ENCODE assay signal across 17 cellular contexts in the genomic region with DNA sequence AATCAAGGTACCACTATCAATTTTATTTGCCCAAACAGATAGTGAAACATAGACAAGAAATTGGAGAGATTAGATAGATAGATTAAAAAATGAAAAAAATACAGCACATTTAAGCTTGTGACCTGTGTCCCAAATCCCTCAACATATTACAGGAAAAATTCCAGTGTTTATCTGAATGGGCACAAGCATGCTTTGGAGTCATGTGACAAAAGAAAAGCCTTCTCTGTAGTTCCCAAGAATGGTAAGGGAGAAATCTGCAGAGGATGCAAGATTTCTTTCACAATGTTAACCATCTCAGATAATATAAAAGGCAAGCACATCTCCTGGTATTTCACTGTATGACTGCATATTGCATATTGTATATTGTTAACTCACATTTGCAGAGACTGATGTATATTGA.
"Had no signal": no experiment of that assay in that cellular context is flagged by ENCODE, and none has a peak within 500 bp of the region (broad histone marks: within the 10 kb centered on the region; RNA-seq: fewer than 3 reads in every experiment).

No MANE protein-coding gene starts in this region.

- ATAC-seq: left colon; mucosa of descending colon; naive thymus-derived CD4-positive, alpha-beta T cell; right lobe of liver; T-helper 17 cell had no signal

- H3K4me1 ChIP-seq: adrenal gland, colonic mucosa, esophagus squamous epithelium, right lobe of liver had no signal

- H3K9me3 Mint-ChIP-seq: stimulated activated naive CD8-positive, alpha-beta T cell treated with anti-CD3 and anti-CD28 coated beads, Interleukin-15, Interleukin-2, amounts not matched to agents 100 ng/mL and 50 ng/mL, for 24 hours had no signal

- H3K4me3 ChIP-seq: adrenal gland, colonic mucosa, esophagus squamous epithelium, mucosa of descending colon, right lobe of liver, thoracic aorta had no signal

- H3K36me3 Mint-ChIP-seq: naive thymus-derived CD4-positive, alpha-beta T cell had no signal

- H3K4me3 Mint-ChIP-seq: activated CD4-positive, alpha-beta memory T cell treated with anti-CD3 and anti-CD28 coated beads, Interleukin-2, amount 10 ng/mL, durations not matched to agents 7 days and 5 days; activated T-cell treated with anti-CD3 and anti-CD28 coated beads, Interleukin-2, amount 50 U/mL, for 24 hours; naive thymus-derived CD4-positive, alpha-beta T cell; stimulated activated naive CD8-positive, alpha-beta T cell treated with anti-CD3 and anti-CD28 coated beads, Interleukin-15, Interleukin-2, amounts not matched to agents 100 ng/mL and 50 ng/mL, for 24 hours; T-helper 17 cell had no signal

- H3K4me1 Mint-ChIP-seq: activated CD4-positive, alpha-beta memory T cell treated with anti-CD3 and anti-CD28 coated beads, Interleukin-2, amount 10 ng/mL, durations not matched to agents 7 days and 5 days; naive thymus-derived CD4-positive, alpha-beta T cell; T-helper 17 cell had no signal

- DNase-seq: activated CD4-positive, alpha-beta memory T cell treated with anti-CD3 and anti-CD28 coated beads, Interleukin-2, amount 10 ng/mL, durations not matched to agents 7 days and 5 days; activated CD4-positive, alpha-beta T cell treated with anti-CD3 and anti-CD28 coated beads for 4 hours; activated naive CD4-positive, alpha-beta T cell treated with anti-CD3 and anti-CD28 coated beads, Interleukin-2, amount 50 U/mL, for 16 hours; activated T-cell treated with anti-CD3 and anti-CD28 coated beads, Interleukin-2, amount 50 U/mL, for 24 hours; adrenal gland; colonic mucosa; esophagus squamous epithelium; foreskin melanocyte; left colon; mucosa of descending colon; naive thymus-derived CD4-positive, alpha-beta T cell; right lobe of liver; T-helper 17 cell; WERI-Rb-1 had no signal

- H3K27ac ChIP-seq: adrenal gland, colonic mucosa, esophagus squamous epithelium, neutrophil, right lobe of liver, thoracic aorta, WERI-Rb-1 had no signal

- H3K27ac Mint-ChIP-seq: activated CD4-positive, alpha-beta memory T cell treated with anti-CD3 and anti-CD28 coated beads, Interleukin-2, amount 10 ng/mL, durations not matched to agents 7 days and 5 days; activated T-cell treated with anti-CD3 and anti-CD28 coated beads, Interleukin-2, amount 50 U/mL, for 24 hours; naive thymus-derived CD4-positive, alpha-beta T cell; stimulated activated naive CD8-positive, alpha-beta T cell treated with anti-CD3 and anti-CD28 coated beads, Interleukin-15, Interleukin-2, amounts not matched to agents 100 ng/mL and 50 ng/mL, for 24 hours; T-helper 17 cell had no signal

- H3K36me3 ChIP-seq: adrenal gland, colonic mucosa, esophagus squamous epithelium, neutrophil, right lobe of liver, thoracic aorta, WERI-Rb-1 had no signal

- H3K9me3 ChIP-seq: adrenal gland, colonic mucosa, esophagus squamous epithelium, mucosa of descending colon, neutrophil, right lobe of liver, thoracic aorta had no signal

- H3K27me3 ChIP-seq: adrenal gland, colonic mucosa, esophagus squamous epithelium, neutrophil, right lobe of liver had no signal

- H3K27me3 Mint-ChIP-seq: activated CD4-positive, alpha-beta memory T cell treated with anti-CD3 and anti-CD28 coated beads, Interleukin-2, amount 10 ng/mL, durations not matched to agents 7 days and 5 days; activated T-cell treated with anti-CD3 and anti-CD28 coated beads, Interleukin-2, amount 50 U/mL, for 24 hours; naive thymus-derived CD4-positive, alpha-beta T cell; stimulated activated naive CD8-positive, alpha-beta T cell treated with anti-CD3 and anti-CD28 coated beads, Interleukin-15, Interleukin-2, amounts not matched to agents 100 ng/mL and 50 ng/mL, for 24 hours; T-helper 17 cell had no signal
